ENCODE assay signal across 1 cellular context in genomic region chr6:131660195-131660594, GRCh38.
TF ChIP-seq lines count a peak whose summit lies in the region.

No MANE protein-coding gene starts in this region.

TF ChIP-seq in SK-N-SH, 30 proteins besides CTCF, POLR2A, EP300 and RAD21 (continued from another document):
- TF ChIP-seq PBX3 (IDR thresholded peaks at IDR 0.05), result no peak
- TF ChIP-seq EZH2phosphoT487 (IDR thresholded peaks at IDR 0.05; ENCODE audit: borderline replicate concordance, low read depth), result no peak
- TF ChIP-seq NRF1 (IDR thresholded peaks at IDR 0.05; ENCODE audit: low read depth, low read length), result no peak
- no peak for TF ChIP-seq ZBTB33 (IDR thresholded peaks at IDR 0.05; ENCODE audit: borderline replicate concordance, low read depth)
TF ChIP-seq in SK-N-SH: peak in this region for 0.
